6 cellular contexts compared by ENCODE assay signal in genomic region chr15:32253958-32254357, GRCh38.
DNase-seq lines count a peak whose midpoint lies in the region; ATAC-seq, FAIRE-seq and TF ChIP-seq lines count a peak whose summit lies in the region.
"Not testable (repeated sequence)": the region's sequence is repeated elsewhere in the genome, so short reads cannot be mapped to it uniquely, and the experiment has no call there.

No MANE protein-coding gene starts in this region.

- 87 to 99% methylated on average over 3 of the region's 7 CpGs for WGBS in pancreas, 2 donors
- 81 to 99% (median 92%) methylated on average over 3 of the region's 7 CpGs for WGBS in small intestine, 3 donors

- H3K27me3 ChIP-seq in pancreas; small intestine (ENCODE audit: control insufficient read depth in 2 of 2, insufficient read depth in 2 of 2, low read length in 2 of 2): not testable (repeated sequence)

- FAIRE-seq in A204.1 (lab: Jason Lieb, UNC) (peak; percentile 87), TTC549 (lab: Jason Lieb, UNC) (peak; percentile 40), endometrium (lab: Jason Lieb, UNC) (peak; percentile 73), pancreas (lab: Jason Lieb, UNC) (peak; percentile 5), small intestine (lab: Jason Lieb, UNC) (peak; percentile 80)

- H3K27ac ChIP-seq in pancreas; small intestine (ENCODE audit: low read depth in 1 of 2, low read length in 1 of 2): not testable (repeated sequence)

- intact Hi-C loops in Right ventricle myocardium inferior (cut with DNase I); pancreas (cut with DNase I): not testable (repeated sequence)

- H3K9me3 ChIP-seq in pancreas; small intestine (ENCODE audit: control insufficient read depth, low read depth): not testable (repeated sequence)

- peak; percentile 5 for DNase-seq in Right ventricle myocardium inferior (ENCODE audit: missing footprints)
- not testable (repeated sequence) for DNase-seq in pancreas, small intestine

- not testable (repeated sequence) for ATAC-seq in Right ventricle myocardium inferior, pancreas

- H3K4me3 ChIP-seq in pancreas; small intestine (ENCODE audit: low read depth in 1 of 2, low read length in 2 of 2): not testable (repeated sequence)

- not testable (repeated sequence) for H3K4me1 ChIP-seq in pancreas; small intestine (ENCODE audit: control insufficient read depth in 2 of 2, insufficient read depth in 1 of 2, low read depth in 1 of 2, low read length in 1 of 2)

- TF ChIP-seq CTCF in pancreas (IDR thresholded peaks at IDR 0.05), result not testable (repeated sequence)

- not testable (repeated sequence) for H3K36me3 ChIP-seq in pancreas; small intestine (ENCODE audit: control insufficient read depth in 2 of 2, insufficient read depth in 2 of 2, low read length in 2 of 2)
